8 cellular contexts compared by ENCODE assay signal in the genomic region with DNA sequence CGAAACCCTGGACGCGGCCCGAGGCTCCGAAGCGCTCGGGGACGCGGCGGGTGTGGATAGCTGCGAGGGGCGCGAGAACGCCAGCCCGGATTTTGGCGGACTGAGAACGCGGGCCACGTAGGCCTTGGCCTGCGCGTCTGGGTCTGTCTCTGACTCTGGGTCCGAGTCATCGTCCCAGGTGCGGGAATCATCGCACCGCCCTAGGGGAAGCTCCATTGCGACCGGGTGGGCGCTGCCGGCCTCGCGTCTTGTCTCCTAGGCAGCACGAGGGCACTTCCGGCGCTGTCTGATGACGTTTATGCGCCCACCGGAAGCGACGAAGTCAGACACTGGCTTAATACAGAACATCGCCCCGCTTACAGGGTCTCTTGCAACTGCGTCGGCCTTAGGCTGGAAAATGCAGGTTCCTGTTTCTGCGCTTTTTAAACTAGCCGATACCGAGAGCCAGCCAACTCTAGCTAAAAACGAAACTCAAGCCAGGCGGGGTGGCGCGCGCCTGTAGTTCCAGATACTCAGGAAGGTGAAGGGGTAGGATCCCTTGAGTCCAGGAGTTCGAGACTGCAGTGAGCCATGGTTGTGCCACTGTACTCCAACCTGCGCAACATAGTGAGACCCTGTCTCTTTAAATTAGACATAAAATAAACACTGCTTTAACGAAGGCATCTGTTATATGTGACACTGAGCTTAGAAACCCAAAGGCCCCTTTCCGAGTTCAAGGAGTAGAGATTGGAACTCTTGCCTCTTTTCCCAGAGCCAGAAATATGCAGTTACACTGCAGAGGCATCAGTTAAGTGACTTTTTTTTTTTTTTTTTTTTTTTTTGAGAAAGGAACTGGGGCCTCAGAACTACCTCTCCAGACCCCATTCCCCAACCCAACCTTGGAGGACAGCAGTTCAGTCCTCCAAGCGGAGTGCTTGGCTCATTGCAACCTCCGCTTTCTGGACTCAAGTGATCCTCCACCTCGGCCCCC. TPM values are rescaled to one million over a fixed set of nuclear protein-coding genes. Genes with fewer than 3 reads are reported as not detected.
DNase-seq lines count a peak whose midpoint lies in the region; ATAC-seq, FAIRE-seq and TF ChIP-seq lines count a peak whose summit lies in the region.

A gene (minus strand): TSS at position 266 of the 970 bp plus-strand sequence. CDS start 50 bp downstream, at position 216.

- H2AFZ ChIP-seq in keratinocyte (ENCODE audit: control insufficient read depth, low read length): peak within 1 kb of the TSS; percentile 88

- H3K9ac ChIP-seq in keratinocyte (ENCODE audit: control insufficient read depth, extremely low read depth, insufficient read depth, low read length): peak within 1 kb of the TSS; percentile 82

- H3K27me3 ChIP-seq in keratinocyte (ENCODE audit: control insufficient read depth, extremely low read depth, insufficient read depth, low read length): no peaks in the 10 kb centered on the region

- H3K9me3 ChIP-seq in keratinocyte (ENCODE audit: control insufficient read depth, low read depth, low read length): no peaks in the 10 kb centered on the region

- peaks cover 6% of the 10 kb centered on the region for H3K4me1 ChIP-seq in keratinocyte (ENCODE audit: control insufficient read depth, extremely low read depth, insufficient read depth, low read length)

- peak within 1 kb of the TSS; percentile 89 for H3K27ac Mint-ChIP-seq in central memory CD8-positive, alpha-beta T cell (ENCODE audit: low read depth)

- peak; percentile 39 for FAIRE-seq in keratinocyte (lab: Jason Lieb, UNC)

- peak within 1 kb of the TSS; percentile 82 for H3K4me3 Mint-ChIP-seq in central memory CD8-positive, alpha-beta T cell

- H3K9me1 ChIP-seq in keratinocyte (ENCODE audit: control insufficient read depth, extremely low read depth, insufficient read depth, low read length): peaks cover 4% of the 10 kb centered on the region

- peaks cover 6% of the 10 kb centered on the region for H3K36me3 Mint-ChIP-seq in central memory CD8-positive, alpha-beta T cell (ENCODE audit: insufficient read depth)

- DNase-seq in ACHN (peak; percentile 92), NCI-H446 treated with DMSO at 0.1 percent for 48 hours (lab: John Stamatoyannopoulos, UW) (peak; percentile 84), keratinocyte (ENCODE audit: low read depth, low spot score) (no peak)
- DNase-seq in activated CD4-positive, CD25-positive, alpha-beta regulatory T cell treated with anti-CD3 and anti-CD28 coated beads, Interleukin-2, amount 50 U/mL, for 72 hours: peak; percentile 98
- DNase-seq in central memory CD8-positive, alpha-beta T cell (ENCODE audit: low spot score in 2 of 2): peak; percentile 95 to 99
- peak; percentile 98 for DNase-seq in stimulated activated CD4-positive, alpha-beta T cell treated with anti-CD3 and anti-CD28 coated beads, Interleukin-12 subunit alpha, Interleukin-12 subunit beta, amount 100 ng/mL, for 4 hours

- peak; percentile 64 for ATAC-seq in GM18907 (IDR thresholded peaks at IDR 0.05; ENCODE audit: unreplicated experiment)
- ATAC-seq in HG03342 (IDR thresholded peaks at IDR 0.05; ENCODE audit: unreplicated experiment): peak; percentile 72
- ATAC-seq in central memory CD8-positive, alpha-beta T cell (replicated peaks; ENCODE audit: extremely low read depth, poor library complexity, severe bottlenecking): peak; percentile 97

- H3K27me3 Mint-ChIP-seq in central memory CD8-positive, alpha-beta T cell: no peaks in the 10 kb centered on the region

- dilution Hi-C loops in keratinocyte (cut with MboI; ENCODE audit: extremely low pct_ligation_motif_present, low sequenced_read_pairs): no loop called here

- peaks cover 6% of the 10 kb centered on the region for H3K4me1 Mint-ChIP-seq in central memory CD8-positive, alpha-beta T cell

- peaks cover 4% of the 10 kb centered on the region for H3K79me2 ChIP-seq in keratinocyte (ENCODE audit: control insufficient read depth, insufficient read depth, low read length)

- no peak for TF ChIP-seq CTCF in keratinocyte (optimal IDR thresholded peaks at IDR 0.05 in 1 of 3, IDR thresholded peaks at IDR 0.05 in 1 of 3, conservative IDR thresholded peaks at IDR 0.05 in 1 of 3; ENCODE audit: extremely low read depth in 1 of 3, insufficient read depth in 2 of 3, low read length in 3 of 3)

- H4K20me1 ChIP-seq in keratinocyte (ENCODE audit: control insufficient read depth, extremely low read depth, insufficient read depth, low read length): no peaks in the 10 kb centered on the region

- no peaks in the 10 kb centered on the region for H3K9me3 Mint-ChIP-seq in central memory CD8-positive, alpha-beta T cell

- peak within 1 kb of the TSS; percentile 93 for H3K4me2 ChIP-seq in keratinocyte (ENCODE audit: control insufficient read depth, extremely low read depth, insufficient read depth, low read depth, low read length)

- H3K27ac ChIP-seq in keratinocyte (ENCODE audit: control insufficient read depth, insufficient read depth, low read length): peak within 1 kb of the TSS; percentile 34

- in situ Hi-C loops in ACHN (cut with HindIII; ENCODE audit: low pct_ligation_motif_present, low pct_unique_long_range_greater_than_20kb, low sequenced_read_pairs): no loop called here

- H3K4me3 ChIP-seq in keratinocyte (ENCODE audit: control insufficient read depth in 2 of 3, extremely low read depth in 1 of 3, insufficient read depth in 2 of 3, low read depth in 1 of 3, low read length in 3 of 3): peak within 1 kb of the TSS; percentile 59 to 88 (median 79)

- peaks cover 12 to 23% of the 10 kb centered on the region in 2 experiments for H3K36me3 ChIP-seq in keratinocyte (ENCODE audit: control insufficient read depth in 2 of 2, extremely low read depth in 1 of 2, insufficient read depth in 2 of 2, low read length in 2 of 2)

RNA-seq across cellular contexts. Expression of the gene that starts here (rescaled TPM):
- polyA plus RNA-seq in keratinocyte: 5.6 to 11.2 TPM (median 8.1 TPM) in 3 replicates
- polyA plus RNA-seq in keratinocyte (2011; ENCODE audit: low read depth): 3.7 TPM
- 4.9 and 10.5 TPM in 2 replicates for polyA plus RNA-seq in keratinocyte (2011; cell fraction: cytosol; rRNA removed)
- polyA plus RNA-seq in keratinocyte (2011; cell fraction: nucleus; rRNA removed): 16.7 and 22.8 TPM in 2 replicates
- 6.5 and 10.3 TPM in 2 replicates for polyA plus RNA-seq in keratinocyte (2012; ENCODE audit: low replicate concordance)
- 5.6 to 8.8 TPM (median 7.5 TPM) in 3 replicates for polyA minus RNA-seq in keratinocyte
- 9.8 TPM for polyA minus RNA-seq in keratinocyte (2011; cell fraction: cytosol; rRNA and poly(A)+ RNA removed)
- polyA minus RNA-seq in keratinocyte (2011; cell fraction: nucleus; rRNA and poly(A)+ RNA removed): 6.6 and 8.0 TPM in 2 replicates
